ENCODE assay signal across 8 cellular contexts in genomic region chr7:11427686-11428273, GRCh38.
A peak's percentile ranks its signal among the peaks of the same experiment; 100 is the strongest.
DNase-seq lines count a peak whose midpoint lies in the region; ATAC-seq and TF ChIP-seq lines count a peak whose summit lies in the region.

No MANE protein-coding gene starts in this region.

- no peak overlapping the region for H3K4me3 ChIP-seq in GM12864 (ENCODE audit: low read depth, low read length)
- no peak overlapping the region for H3K4me3 ChIP-seq in brain microvascular endothelial cell (ENCODE audit: low read depth, low read length)

- in situ Hi-C loops in brain microvascular endothelial cell (cut with HindIII; ENCODE audit: low pct_ligation_motif_present, low sequenced_read_pairs) = no loop called here

- no peaks in the 10 kb centered on the region for H3K27me3 ChIP-seq in brain microvascular endothelial cell (replicated peaks)

- DNase-seq in GM12864 (ENCODE audit: low read depth) (peak; percentile 5), NCI-H345 treated with DMSO at 0.1 percent for 48 hours (lab: John Stamatoyannopoulos, UW; ENCODE audit: unreplicated experiment) (peak; percentile 50), brain microvascular endothelial cell (peak; percentile 44), left kidney (ENCODE audit: low read depth, low spot score) (peak; percentile 81)
- DNase-seq in activated naive CD4-positive, alpha-beta T cell treated with anti-CD3 and anti-CD28 coated beads, Interleukin-2, amount 10 ng/mL, durations not matched to agents 7 days and 5 days = no peak

- H3K27ac ChIP-seq in 22Rv1 = no peak overlapping the region
- no peak overlapping the region for H3K27ac ChIP-seq in brain microvascular endothelial cell

- H3K27me3 Mint-ChIP-seq in activated naive CD4-positive, alpha-beta T cell treated with anti-CD3 and anti-CD28 coated beads, Interleukin-2, amount 10 ng/mL, durations not matched to agents 7 days and 5 days = no peaks in the 10 kb centered on the region

- H3K27ac Mint-ChIP-seq in activated naive CD4-positive, alpha-beta T cell treated with anti-CD3 and anti-CD28 coated beads, Interleukin-2, amount 10 ng/mL, durations not matched to agents 7 days and 5 days = no peak overlapping the region

- ATAC-seq in HG03159 (IDR thresholded peaks at IDR 0.05; ENCODE audit: unreplicated experiment) = peak; percentile 72
- no peak for ATAC-seq in HG03097 (IDR thresholded peaks at IDR 0.05; ENCODE audit: low FRiP score, unreplicated experiment)

- H3K9me3 Mint-ChIP-seq in activated naive CD4-positive, alpha-beta T cell treated with anti-CD3 and anti-CD28 coated beads, Interleukin-2, amount 10 ng/mL, durations not matched to agents 7 days and 5 days = no peaks in the 10 kb centered on the region

- no peaks in the 10 kb centered on the region for H3K4me1 Mint-ChIP-seq in activated naive CD4-positive, alpha-beta T cell treated with anti-CD3 and anti-CD28 coated beads, Interleukin-2, amount 10 ng/mL, durations not matched to agents 7 days and 5 days

- peak; percentile 92 for TF ChIP-seq CTCF in 22Rv1 (IDR thresholded peaks at IDR 0.05)
- TF ChIP-seq CTCF in GM12864 (IDR thresholded peaks at IDR 0.05; ENCODE audit: low read depth, low read length, missing control alignments) = peak; percentile 59
- peak; percentile 64 for TF ChIP-seq CTCF in brain microvascular endothelial cell (IDR thresholded peaks at IDR 0.05; ENCODE audit: low read depth, low read length, missing control alignments)

- no peaks in the 10 kb centered on the region for H3K36me3 ChIP-seq in brain microvascular endothelial cell (replicated peaks)

- no peaks in the 10 kb centered on the region for H3K36me3 Mint-ChIP-seq in activated naive CD4-positive, alpha-beta T cell treated with anti-CD3 and anti-CD28 coated beads, Interleukin-2, amount 10 ng/mL, durations not matched to agents 7 days and 5 days

- CTCF ChIA-PET in activated naive CD4-positive, alpha-beta T cell treated with anti-CD3 and anti-CD28 coated beads, Interleukin-2, amount 10 ng/mL, durations not matched to agents 7 days and 5 days (lab: Charles Lee) = interaction anchor here (0.7 kb wide), 1 partner anchor 1062 kb away, joined by 3 read pairs; no protein-coding TSS in a partner anchor

- no peak overlapping the region for H3K4me3 Mint-ChIP-seq in activated naive CD4-positive, alpha-beta T cell treated with anti-CD3 and anti-CD28 coated beads, Interleukin-2, amount 10 ng/mL, durations not matched to agents 7 days and 5 days
